8 cellular contexts compared by ENCODE assay signal in the genomic region with DNA sequence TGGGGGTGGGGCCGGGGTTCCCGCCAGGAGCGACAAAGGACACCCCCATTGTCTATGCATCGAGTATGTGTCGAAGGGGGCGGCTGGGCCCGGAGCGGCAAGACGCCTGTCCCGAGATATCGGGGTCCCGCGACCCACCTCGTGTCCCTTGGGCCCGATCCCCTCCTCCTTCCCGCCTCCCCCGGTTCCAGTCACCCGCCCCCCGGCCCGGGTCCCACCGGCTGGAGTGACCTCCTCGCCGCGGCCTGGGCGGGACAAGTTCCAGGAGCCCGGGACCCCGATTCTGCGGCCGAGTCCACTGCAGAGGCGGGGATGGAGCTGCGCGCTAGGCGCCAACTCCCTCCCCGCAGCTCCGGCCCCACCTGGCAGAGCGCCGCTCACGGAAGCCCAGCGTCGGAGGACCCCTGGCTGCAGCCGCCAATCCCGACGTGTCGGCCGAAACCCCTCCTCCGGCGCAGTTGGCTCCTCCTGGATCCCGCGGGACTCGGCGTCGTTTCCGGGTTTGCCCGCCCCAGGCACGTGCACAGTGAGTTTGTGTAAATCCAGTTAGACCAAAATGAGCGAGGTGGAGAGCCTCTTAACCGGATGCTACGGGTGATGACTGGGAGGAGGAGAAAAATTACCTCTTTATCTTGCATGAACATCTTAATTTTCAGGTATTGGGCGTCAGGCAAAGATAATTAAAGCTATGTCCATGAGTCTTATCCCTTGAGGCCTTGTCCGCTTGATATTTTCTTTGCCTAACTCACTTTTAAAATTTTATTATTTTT. TPM values are rescaled to one million over a fixed set of nuclear protein-coding genes. Genes with fewer than 3 reads are reported as not detected.
A peak's percentile ranks its signal among the peaks of the same experiment; 100 is the strongest.
DNase-seq lines count a peak whose midpoint lies in the region; ATAC-seq and TF ChIP-seq lines count a peak whose summit lies in the region.

A gene (minus strand): TSS at position 434 of the 770 bp plus-strand sequence. CDS start 493 bp downstream, outside the sequence.

- in situ Hi-C loops in mammary epithelial cell (cut with MboI; ENCODE audit: low sequenced_read_pairs in 2 of 2) = no loop called here

- no TSS peak for BruUV-seq in mammary epithelial cell (replicated peaks; lab: Mats Ljungman, UMichigan)

- peaks cover 8% of the 10 kb centered on the region for H3K36me3 ChIP-seq in DND-41 (ENCODE audit: insufficient read depth, low read length)
- no peaks in the 10 kb centered on the region; a peak in 1 of 3 replicates for H3K36me3 ChIP-seq in HEK293 (ENCODE audit: control insufficient read depth in 2 of 2, insufficient read depth in 1 of 2, low read length in 2 of 2)
- H3K36me3 ChIP-seq in mammary epithelial cell (ENCODE audit: insufficient read depth, low read length) = peaks cover under 1% of the 10 kb centered on the region
- no peaks in the 10 kb centered on the region for H3K36me3 ChIP-seq in smooth muscle cell (ENCODE audit: low read depth)

- H3K4me1 ChIP-seq in DND-41 (ENCODE audit: insufficient read depth, low read length) (peaks cover 53% of the 10 kb centered on the region), HEK293 (ENCODE audit: control insufficient read depth, insufficient read depth, low read length) (0 out of 2 replicates have a peak, but pooled peaks cover 2% of the 10 kb centered on the region), mammary epithelial cell (ENCODE audit: insufficient read depth, low read length) (peaks cover 18% of the 10 kb centered on the region), smooth muscle cell (ENCODE audit: low read depth) (no peaks in the 10 kb centered on the region)

- H3K4me2 ChIP-seq in DND-41 (ENCODE audit: insufficient read depth, low read length) (peak within 1 kb of the TSS; percentile 94), mammary epithelial cell (ENCODE audit: insufficient read depth, low read depth, low read length) (peak within 1 kb of the TSS; percentile 87), smooth muscle cell (peak within 1 kb of the TSS; percentile 96)

- H3K9ac ChIP-seq in DND-41 (ENCODE audit: low read depth, low read length) (peak within 1 kb of the TSS; percentile 93), mammary epithelial cell (ENCODE audit: insufficient read depth, low read length) (peak within 1 kb of the TSS; percentile 43), smooth muscle cell (ENCODE audit: low read depth) (peak within 1 kb of the TSS; percentile 73)

- H3K27me3 ChIP-seq in DND-41 (ENCODE audit: insufficient read depth, low read length, poor library complexity) (no peaks in the 10 kb centered on the region), mammary epithelial cell (ENCODE audit: insufficient read depth, low read length) (no peaks in the 10 kb centered on the region), smooth muscle cell (ENCODE audit: low read depth) (no peaks in the 10 kb centered on the region)

- H3K9me3 Mint-ChIP-seq in WTC11 = peaks cover 7% of the 10 kb centered on the region

- dilution Hi-C loops in mammary epithelial cell (cut with HindIII; ENCODE audit: low sequenced_read_pairs) = no loop called here

- intact Hi-C loops in mammary epithelial cell (cut with micrococcal nuclease) = loop anchor here (1.0 kb wide), 1 partner anchor 10 kb away; no protein-coding TSS in a partner anchor

- peaks cover 4% of the 10 kb centered on the region for H3F3A ChIP-seq in smooth muscle cell (ENCODE audit: low read depth)

- H3K4me3 Mint-ChIP-seq in WTC11 = peak within 1 kb of the TSS; percentile 72

- WGBS in mammary epithelial cell (ENCODE audit: low coverage, missing lambda C conversion rate) = 9% methylated on average over 8 of the region's 60 CpGs
- WGBS in smooth muscle cell (ENCODE audit: low lambda C conversion rate) = 5% methylated on average over 32 of the region's 60 CpGs

- peaks cover 3% of the 10 kb centered on the region; the same call in 1 of the 2 replicates for H4K20me1 ChIP-seq in DND-41 (ENCODE audit: insufficient read depth, low read length)
- no peaks in the 10 kb centered on the region for H4K20me1 ChIP-seq in mammary epithelial cell (ENCODE audit: insufficient read depth, low read length)
- H4K20me1 ChIP-seq in smooth muscle cell (ENCODE audit: low read depth) = peaks cover 3% of the 10 kb centered on the region

- H3K4me1 Mint-ChIP-seq in WTC11 = peaks cover 19% of the 10 kb centered on the region

- peak; percentile 98 for DNase-seq in DND-41
- DNase-seq in NCI-H2196 (lab: John Stamatoyannopoulos, UW; ENCODE audit: unreplicated experiment) = peak; percentile 95
- peak; percentile 94 for DNase-seq in WTC11 (ENCODE audit: low spot score)
- DNase-seq in mammary epithelial cell = peak; percentile 90
- DNase-seq in iPS-NIHi11 (ENCODE audit: low spot score) = peak; percentile 94
- peak; percentile 24 for DNase-seq in smooth muscle cell (lab: John Stamatoyannopoulos, UW; ENCODE audit: unreplicated experiment)
- no peak for DNase-seq in NCI-H1105 (lab: John Stamatoyannopoulos, UW)

- H3K27ac Mint-ChIP-seq in WTC11 = 0 out of 2 replicates have a peak within 1 kb of the TSS, but pooled peaks have one; percentile 60

- TF ChIP-seq CTCF in DND-41 (IDR thresholded peaks at IDR 0.05; ENCODE audit: borderline replicate concordance, extremely low read depth, low read length, poor library complexity, severe bottlenecking) (peak; percentile 29), HEK293 (tag by site-specific recombination; IDR thresholded peaks at IDR 0.05) (no peak), WTC11 (IDR thresholded peaks at IDR 0.05) (no peak), mammary epithelial cell (conservative IDR thresholded peaks at IDR 0.05 in 1 of 2, IDR thresholded peaks at IDR 0.05 in 1 of 2; ENCODE audit: extremely low read depth in 1 of 2, insufficient read depth in 1 of 2, low read depth in 1 of 2, low read length in 2 of 2) (no peak), smooth muscle cell (IDR thresholded peaks at IDR 0.05; ENCODE audit: borderline replicate concordance, insufficient read depth, poor library complexity, severe bottlenecking) (no peak)

- H3K27ac ChIP-seq in DND-41 (ENCODE audit: low read length) (peak within 1 kb of the TSS; percentile 89), HEK293 (ENCODE audit: extremely low read depth, low read depth, low read length) (no peak within 1 kb of the TSS), mammary epithelial cell (ENCODE audit: insufficient read depth, low read depth, low read length) (peak within 1 kb of the TSS; percentile 53), smooth muscle cell (ENCODE audit: low read depth) (no peak within 1 kb of the TSS)

- H2AFZ ChIP-seq in DND-41 (ENCODE audit: low read depth, low read length) (peak within 1 kb of the TSS; percentile 89), mammary epithelial cell (ENCODE audit: low read depth, low read length) (peak within 1 kb of the TSS; percentile 96), smooth muscle cell (ENCODE audit: low read depth) (peak within 1 kb of the TSS; percentile 96)

- H3K27me3 Mint-ChIP-seq in WTC11 (ENCODE audit: low read depth) = peaks cover 16% of the 10 kb centered on the region

- POLR2A ChIA-PET in HEK293 (lab: Yijun Ruan, JAX) (interaction anchor here (2.3 kb wide), 1 partner anchor 11 kb away, joined by 8 read pairs; no protein-coding TSS in a partner anchor), WTC11 (lab: Charles Lee) (interaction anchor here (0.6 to 1.2 kb wide), 5 partner anchors 10 to 258 kb away, joined by 3 to 7 read pairs (median 4); no protein-coding TSS in a partner anchor)

- H3K36me3 Mint-ChIP-seq in WTC11 = peaks cover 10% of the 10 kb centered on the region

- no peaks in the 10 kb centered on the region for H3K9me3 ChIP-seq in DND-41 (ENCODE audit: insufficient read depth, low read length, severe bottlenecking)
- H3K9me3 ChIP-seq in HEK293 (ENCODE audit: control insufficient read depth, insufficient read depth, low read depth, low read length) = no peaks in the 10 kb centered on the region
- H3K9me3 ChIP-seq in mammary epithelial cell (replicated peaks; ENCODE audit: insufficient read depth, low read length) = no peaks in the 10 kb centered on the region
- no peaks in the 10 kb centered on the region for H3K9me3 ChIP-seq in smooth muscle cell (replicated peaks; ENCODE audit: low read depth)

- CTCF ChIA-PET in HEK293 (lab: Yijun Ruan, JAX) (interaction anchor here (0.6 kb wide), 1 partner anchor 308 kb away, joined by 3 read pairs; no protein-coding TSS in a partner anchor), WTC11 (lab: Charles Lee) (interaction anchor here (0.9 to 2.2 kb wide), 6 partner anchors 33 to 220 kb away, joined by 3 to 6 read pairs (median 4); no protein-coding TSS in a partner anchor), mammary epithelial cell (lab: Charles Lee; ENCODE audit: low non-redundant PET) (no interaction called here)

- H3K79me2 ChIP-seq in DND-41 (ENCODE audit: insufficient read depth, low read length) (peaks cover 69% of the 10 kb centered on the region), mammary epithelial cell (ENCODE audit: insufficient read depth, low read length) (peaks cover 61% of the 10 kb centered on the region), smooth muscle cell (ENCODE audit: low read depth) (peaks cover 16% of the 10 kb centered on the region)

- ATAC-seq in DND-41 (ENCODE audit: insufficient read depth, low read depth) = peak; percentile 86
- ATAC-seq in WTC11 = peak; percentile 80

- H3K4me3 ChIP-seq in DND-41 (ENCODE audit: low read depth in 1 of 2, low read length in 2 of 2) (peak within 1 kb of the TSS; percentile 90 to 94), HEK293 (ENCODE audit: low read depth, low read length) (peak within 1 kb of the TSS; percentile 28), mammary epithelial cell (replicated peaks in 1 of 3; ENCODE audit: insufficient read depth in 1 of 3, low read depth in 2 of 3, low read length in 3 of 3) (peak within 1 kb of the TSS; percentile 66 to 86 (median 67)), smooth muscle cell (peak within 1 kb of the TSS; percentile 87)

TF ChIP-seq in HEK293, 187 proteins besides CTCF, POLR2A, EP300 and RAD21 (continues in another document):
- no peak for TF ChIP-seq ZNF121 (tag by site-specific recombination; IDR thresholded peaks at IDR 0.05)

TF ChIP-seq in WTC11, 78 proteins besides CTCF, POLR2A, EP300 and RAD21 (continues in another document):
- no peak for TF ChIP-seq ZNF423 (CRISPR knock-in tag; IDR thresholded peaks at IDR 0.05)
- TF ChIP-seq, protein P1, sequence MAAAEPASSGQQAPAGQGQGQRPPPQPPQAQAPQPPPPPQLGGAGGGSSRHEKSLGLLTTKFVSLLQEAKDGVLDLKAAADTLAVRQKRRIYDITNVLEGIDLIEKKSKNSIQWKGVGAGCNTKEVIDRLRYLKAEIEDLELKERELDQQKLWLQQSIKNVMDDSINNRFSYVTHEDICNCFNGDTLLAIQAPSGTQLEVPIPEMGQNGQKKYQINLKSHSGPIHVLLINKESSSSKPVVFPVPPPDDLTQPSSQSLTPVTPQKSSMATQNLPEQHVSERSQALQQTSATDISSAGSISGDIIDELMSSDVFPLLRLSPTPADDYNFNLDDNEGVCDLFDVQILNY (CRISPR knock-in tag; IDR thresholded peaks at IDR 0.05) = peak; percentile 87; the same call in 1 of the 2 replicates
- peak; percentile 97 for TF ChIP-seq TEAD1 (CRISPR knock-in tag; IDR thresholded peaks at IDR 0.05)
- peak; percentile 95 for TF ChIP-seq TP53 (CRISPR knock-in tag; IDR thresholded peaks at IDR 0.05)

RNA-seq across cellular contexts. Expression of the gene that starts here (rescaled TPM):
- 68.1 to 77.6 TPM (median 69.5 TPM) in 3 replicates for total RNA-seq in WTC11 (2021)
- 10 to 100 TPM; 55.7 to 62.8 TPM for total RNA-seq in mammary epithelial cell
- polyA plus RNA-seq in mammary epithelial cell = 81.2 TPM
- polyA minus RNA-seq in mammary epithelial cell = 62.6 TPM
- 27.1 and 35.6 TPM in 2 replicates for total RNA-seq in smooth muscle cell
- polyA plus RNA-seq in smooth muscle cell = 51.8 and 64.3 TPM in 2 replicates

Comparison
In these comparisons a context has a peak if more than half of its experiments do, and no peak if none do; other contexts are left out.
1. H3K27ac ChIP-seq: peak in DND-41 (single experiment) and mammary epithelial cell (single experiment); none in HEK293 (single experiment) and smooth muscle cell (single experiment).
2. H3K4me3 ChIP-seq: peak in every context shown above with its lines; median percentile 92 in DND-41; 87 in smooth muscle cell; 67 in mammary epithelial cell; 28 in HEK293.
3. H3K9ac ChIP-seq: peak in every context shown above with its lines; median percentile 93 in DND-41; 73 in smooth muscle cell; 43 in mammary epithelial cell.
4. Peak in every context shown above with its lines, with median percentiles within 50 percentile points of each other: H2AFZ ChIP-seq and H3K4me2 ChIP-seq.